11 cellular contexts compared by ENCODE assay signal in the genomic region with DNA sequence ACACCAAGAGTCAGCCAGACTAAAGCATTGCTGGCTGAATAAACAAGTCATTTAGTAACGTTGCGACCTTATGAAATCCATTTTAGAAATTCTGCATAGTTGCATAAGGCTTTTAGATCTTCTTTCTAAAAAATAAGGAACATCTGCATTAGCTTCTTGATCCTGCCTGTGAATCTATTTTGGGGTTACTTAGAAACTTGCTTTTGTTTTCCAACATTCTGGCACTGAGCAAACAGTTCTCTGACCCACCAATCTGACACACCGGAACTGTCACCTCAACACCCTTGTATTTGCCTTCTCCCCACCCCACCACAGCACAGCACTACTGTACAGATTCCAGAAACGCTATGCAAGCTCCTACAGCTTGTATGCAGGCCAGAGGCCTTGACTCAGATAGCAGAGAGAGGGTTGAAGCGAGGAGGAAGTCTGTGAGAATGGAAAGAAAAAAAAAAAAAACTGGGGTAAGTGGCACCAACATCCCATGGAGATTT. TPM values are rescaled to one million over a fixed set of nuclear protein-coding genes. Genes with fewer than 3 reads are reported as not detected.
DNase-seq lines count a peak whose midpoint lies in the region; ATAC-seq, FAIRE-seq and TF ChIP-seq lines count a peak whose summit lies in the region.
"Had no signal": no experiment of that assay in that cellular context is flagged by ENCODE, and none has a peak within 500 bp of the region (broad histone marks: within the 10 kb centered on the region; RNA-seq: fewer than 3 reads in every experiment).

No MANE protein-coding gene starts in this region.

- H3K4me3 ChIP-seq in bronchial epithelial cell (ENCODE audit: low read depth, low read length) (no peak overlapping the region), stomach smooth muscle (ENCODE audit: low read length in 2 of 2) (peak overlapping the region; percentile 9 to 50)

- no peaks in the 10 kb centered on the region for H3K27me3 ChIP-seq in bronchial epithelial cell (ENCODE audit: control insufficient read depth, insufficient read depth, low read length)
- no peaks in the 10 kb centered on the region for H3K27me3 ChIP-seq in stomach smooth muscle (ENCODE audit: control insufficient read depth in 1 of 2, insufficient read depth in 2 of 2, low read length in 2 of 2)

- peaks cover 25% of the 10 kb centered on the region for H3K4me1 ChIP-seq in stomach smooth muscle (ENCODE audit: control insufficient read depth, insufficient read depth, low read length)

- H3K4me3 Mint-ChIP-seq in activated T-helper 2 cell treated with anti-CD3 and anti-CD28 coated beads, Interferon-gamma antibody, Interleukin-2, Interleukin-4, amounts not matched to agents 10 μg/mL and 5 μg/mL and 100 μg/mL, durations not matched to agents 14 hours and 24 hours and 36 hours (ENCODE audit: low read depth) = no peak overlapping the region

- no peak overlapping the region for H3K27ac Mint-ChIP-seq in activated T-helper 2 cell treated with anti-CD3 and anti-CD28 coated beads, Interferon-gamma antibody, Interleukin-2, Interleukin-4, amounts not matched to agents 10 μg/mL and 5 μg/mL and 100 μg/mL, durations not matched to agents 14 hours and 24 hours and 36 hours

- no peaks in the 10 kb centered on the region for H3K9me3 ChIP-seq in stomach smooth muscle (ENCODE audit: control insufficient read depth in 2 of 2, low read length in 2 of 2)

- H3K36me3 ChIP-seq in bronchial epithelial cell (ENCODE audit: control insufficient read depth, insufficient read depth, low read length) = no peaks in the 10 kb centered on the region
- no peaks in the 10 kb centered on the region for H3K36me3 ChIP-seq in stomach smooth muscle (ENCODE audit: control insufficient read depth in 2 of 2, insufficient read depth in 2 of 2, low read length in 2 of 2)

- no peaks in the 10 kb centered on the region for H3K9me3 Mint-ChIP-seq in activated T-helper 2 cell treated with anti-CD3 and anti-CD28 coated beads, Interferon-gamma antibody, Interleukin-2, Interleukin-4, amounts not matched to agents 10 μg/mL and 5 μg/mL and 100 μg/mL, durations not matched to agents 14 hours and 24 hours and 36 hours

- no peak for TF ChIP-seq CTCF in bronchial epithelial cell (IDR thresholded peaks at IDR 0.05; ENCODE audit: insufficient read depth, low read length, severe bottlenecking)

- peak; percentile 73 for DNase-seq in HT-29 (ENCODE audit: low spot score)
- DNase-seq in bronchial epithelial cell (ENCODE audit: low read depth) = peak; percentile 88
- no peak for DNase-seq in NCI-H2107 treated with DMSO at 0.1 percent for 48 hours (lab: John Stamatoyannopoulos, UW; ENCODE audit: unreplicated experiment)
- DNase-seq in activated T-helper 2 cell treated with anti-CD3 and anti-CD28 coated beads, Interferon-gamma antibody, Interleukin-2, Interleukin-4, amounts not matched to agents 10 μg/mL and 5 μg/mL and 100 μg/mL, durations not matched to agents 14 hours and 24 hours and 36 hours (ENCODE audit: low spot score) = no peak
- no peak for DNase-seq in COLO668 (lab: John Stamatoyannopoulos, UW; ENCODE audit: unreplicated experiment)
- DNase-seq: activated T-cell treated with anti-CD3 and anti-CD28 coated beads for 4 hours, NCI-H748 treated with DMSO at 0.1 percent for 48 hours had no signal

- H3K9ac ChIP-seq in stomach smooth muscle (ENCODE audit: low read length in 2 of 2) = peak overlapping the region in 1 of 2 donors; percentile 8

- H3K27me3 Mint-ChIP-seq in activated T-helper 2 cell treated with anti-CD3 and anti-CD28 coated beads, Interferon-gamma antibody, Interleukin-2, Interleukin-4, amounts not matched to agents 10 μg/mL and 5 μg/mL and 100 μg/mL, durations not matched to agents 14 hours and 24 hours and 36 hours (ENCODE audit: low read depth) = peaks cover 15% of the 10 kb centered on the region

- FAIRE-seq in bronchial epithelial cell (lab: Jason Lieb, UNC) (no peak), islet of Langerhans (lab: Jason Lieb, UNC) (peak; percentile 93)
- FAIRE-seq: GM12892 had no signal

- H3K36me3 Mint-ChIP-seq in activated T-helper 2 cell treated with anti-CD3 and anti-CD28 coated beads, Interferon-gamma antibody, Interleukin-2, Interleukin-4, amounts not matched to agents 10 μg/mL and 5 μg/mL and 100 μg/mL, durations not matched to agents 14 hours and 24 hours and 36 hours (ENCODE audit: low read depth) = no peaks in the 10 kb centered on the region

- peak overlapping the region; percentile 69 for H3K27ac ChIP-seq in stomach smooth muscle (ENCODE audit: low read length)

- H3K4me1 Mint-ChIP-seq in activated T-helper 2 cell treated with anti-CD3 and anti-CD28 coated beads, Interferon-gamma antibody, Interleukin-2, Interleukin-4, amounts not matched to agents 10 μg/mL and 5 μg/mL and 100 μg/mL, durations not matched to agents 14 hours and 24 hours and 36 hours (ENCODE audit: low read depth) = no peaks in the 10 kb centered on the region

- ATAC-seq in HG03175 (IDR thresholded peaks at IDR 0.05; ENCODE audit: unreplicated experiment) = no peak

- intact Hi-C loops in activated T-helper 2 cell treated with anti-CD3 and anti-CD28 coated beads, Interferon-gamma antibody, Interleukin-2, Interleukin-4, amounts not matched to agents 10 μg/mL and 5 μg/mL and 100 μg/mL, durations not matched to agents 14 hours and 24 hours and 36 hours (cut with micrococcal nuclease) = no loop called here

RNA-seq across cellular contexts. Expression of a gene that starts 55.0 kb away (rescaled TPM):
- 20.4 and 24.4 TPM in 2 replicates for total RNA-seq in HT-29 (2014; rRNA removed; shearing (Covaris generic))
- total RNA-seq in bronchial epithelial cell = 47.4 and 58.8 TPM in 2 replicates
- 0.48 TPM in 1 of 2 replicates, not detected in the other for total RNA-seq in activated T-helper 2 cell treated with anti-CD3 and anti-CD28 coated beads, Interferon-gamma antibody, Interleukin-2, Interleukin-4, amounts not matched to agents 10 μg/mL and 5 μg/mL and 100 μg/mL, durations not matched to agents 14 hours and 24 hours and 36 hours

Comparison
In these comparisons a context has a peak if more than half of its experiments do, and no peak if none do; other contexts are left out.
1. DNase-seq: peak in HT-29 (single experiment) and bronchial epithelial cell (single experiment); none in NCI-H2107 treated with DMSO at 0.1 percent for 48 hours (single experiment), activated T-helper 2 cell treated with anti-CD3 and anti-CD28 coated beads, Interferon-gamma antibody, Interleukin-2, Interleukin-4, amounts not matched to agents 10 μg/mL and 5 μg/mL and 100 μg/mL, durations not matched to agents 14 hours and 24 hours and 36 hours (single experiment) and COLO668 (single experiment).
2. RNA of a gene that starts 55.0 kb away (total RNA-seq): 47.4 to 58.8 TPM in bronchial epithelial cell and 20.4 to 24.4 TPM in HT-29; 0.48 TPM in activated T-helper 2 cell treated with anti-CD3 and anti-CD28 coated beads, Interferon-gamma antibody, Interleukin-2, Interleukin-4, amounts not matched to agents 10 μg/mL and 5 μg/mL and 100 μg/mL, durations not matched to agents 14 hours and 24 hours and 36 hours; every median in the first group is over 10 times any median in the second.